In the genomic region with DNA sequence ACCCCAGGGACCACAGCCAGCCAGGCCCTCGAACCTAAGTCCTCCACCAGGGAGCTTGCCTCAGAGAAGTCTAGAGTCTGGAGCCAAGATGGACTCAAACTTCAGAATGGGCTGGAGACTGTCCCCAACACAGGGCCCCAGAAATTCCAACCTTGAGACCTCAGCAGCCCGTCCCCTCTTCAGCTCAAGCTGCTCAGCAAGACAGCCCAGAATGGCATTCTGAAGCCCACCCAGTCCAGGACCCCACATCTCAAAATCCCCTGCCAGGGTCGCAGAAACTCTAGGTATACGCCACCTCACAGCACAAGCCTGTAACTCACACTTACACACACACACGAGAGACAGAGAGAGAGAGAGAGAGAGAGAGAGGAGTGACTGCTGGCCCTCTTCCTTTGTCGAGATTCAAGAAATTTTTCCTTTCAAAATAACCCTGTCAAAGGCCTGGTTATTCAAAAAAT, we compare ENCODE assay signal across 1 cellular context.
TF ChIP-seq lines count a peak whose summit lies in the region.

No MANE protein-coding gene starts in this region.

TF ChIP-seq in IMR-90, 13 proteins besides CTCF, POLR2A, EP300 and RAD21 (continued from another document):
- TF ChIP-seq, protein P1, sequence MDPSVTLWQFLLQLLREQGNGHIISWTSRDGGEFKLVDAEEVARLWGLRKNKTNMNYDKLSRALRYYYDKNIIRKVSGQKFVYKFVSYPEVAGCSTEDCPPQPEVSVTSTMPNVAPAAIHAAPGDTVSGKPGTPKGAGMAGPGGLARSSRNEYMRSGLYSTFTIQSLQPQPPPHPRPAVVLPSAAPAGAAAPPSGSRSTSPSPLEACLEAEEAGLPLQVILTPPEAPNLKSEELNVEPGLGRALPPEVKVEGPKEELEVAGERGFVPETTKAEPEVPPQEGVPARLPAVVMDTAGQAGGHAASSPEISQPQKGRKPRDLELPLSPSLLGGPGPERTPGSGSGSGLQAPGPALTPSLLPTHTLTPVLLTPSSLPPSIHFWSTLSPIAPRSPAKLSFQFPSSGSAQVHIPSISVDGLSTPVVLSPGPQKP (IDR thresholded peaks at IDR 0.05; ENCODE audit: borderline replicate concordance, low read depth, low read length): no peak
- TF ChIP-seq BHLHE40 (IDR thresholded peaks at IDR 0.05; ENCODE audit: low read depth, low read length) (no peak), MAZ (IDR thresholded peaks at IDR 0.05; ENCODE audit: borderline replicate concordance, low read depth, low read length) (no peak)
